In genomic region chr2:169185711-169186110, GRCh38 we compare ENCODE assay signal across 25 cellular contexts.
"Had no signal": no experiment of that assay in that cellular context is flagged by ENCODE, and none has a peak within 500 bp of the region (broad histone marks: within the 10 kb centered on the region; RNA-seq: fewer than 3 reads in every experiment).

No MANE protein-coding gene starts in this region.

- H3K36me3 Mint-ChIP-seq: activated CD8-positive, alpha-beta memory T cell treated with anti-CD3 and anti-CD28 coated beads, Interleukin-2, amount 10 ng/mL, durations not matched to agents 7 days and 5 days; activated naive CD4-positive, alpha-beta T cell treated with anti-CD3 and anti-CD28 coated beads, Interleukin-2, amount 10 ng/mL, durations not matched to agents 7 days and 5 days; immature natural killer cell; stimulated activated naive B cell treated with anti-CD40 and anti-IgM and Interleukin-4, amounts not matched to agents 10 μg/mL and 1 μg/mL and 100 μg/mL, for 72 hours; type B pancreatic cell had no signal

- H3K9me3 ChIP-seq: sigmoid colon, thoracic aorta, vagina had no signal

- H3K4me1 Mint-ChIP-seq: activated CD4-positive, alpha-beta T cell treated with anti-CD3 and anti-CD28 coated beads, Interleukin-2, amount 10 ng/mL, durations not matched to agents 7 days and 5 days; activated CD8-positive, alpha-beta memory T cell treated with anti-CD3 and anti-CD28 coated beads, Interleukin-2, amount 10 ng/mL, durations not matched to agents 7 days and 5 days; activated naive CD4-positive, alpha-beta T cell treated with anti-CD3 and anti-CD28 coated beads, Interleukin-2, amount 10 ng/mL, durations not matched to agents 7 days and 5 days; immature natural killer cell; stimulated activated naive B cell treated with anti-CD40 and anti-IgM and Interleukin-4, amounts not matched to agents 10 μg/mL and 1 μg/mL and 100 μg/mL, for 72 hours had no signal

- H3K36me3 ChIP-seq: sigmoid colon, thoracic aorta, vagina had no signal

- H3K27me3 Mint-ChIP-seq: type B pancreatic cell had no signal

- H3K9me3 Mint-ChIP-seq: activated CD4-positive, alpha-beta T cell treated with anti-CD3 and anti-CD28 coated beads, Interleukin-2, amount 10 ng/mL, durations not matched to agents 7 days and 5 days; activated CD8-positive, alpha-beta T cell treated with anti-CD3 and anti-CD28 coated beads for 36 hours; activated naive CD4-positive, alpha-beta T cell treated with anti-CD3 and anti-CD28 coated beads, Interleukin-2, amount 10 ng/mL, durations not matched to agents 7 days and 5 days; immature natural killer cell; nephron progenitor cell; stimulated activated naive B cell treated with anti-CD40 and anti-IgM and Interleukin-4, amounts not matched to agents 10 μg/mL and 1 μg/mL and 100 μg/mL, for 72 hours; type B pancreatic cell had no signal

- H3K4me3 Mint-ChIP-seq: activated CD4-positive, alpha-beta T cell treated with anti-CD3 and anti-CD28 coated beads, Interleukin-2, amount 10 ng/mL, durations not matched to agents 7 days and 5 days; activated CD8-positive, alpha-beta memory T cell treated with anti-CD3 and anti-CD28 coated beads, Interleukin-2, amount 10 ng/mL, durations not matched to agents 7 days and 5 days; activated CD8-positive, alpha-beta T cell treated with anti-CD3 and anti-CD28 coated beads for 36 hours; activated naive CD4-positive, alpha-beta T cell treated with anti-CD3 and anti-CD28 coated beads, Interleukin-2, amount 10 ng/mL, durations not matched to agents 7 days and 5 days; immature natural killer cell; nephron progenitor cell; stimulated activated naive B cell treated with anti-CD40 and anti-IgM and Interleukin-4, amounts not matched to agents 10 μg/mL and 1 μg/mL and 100 μg/mL, for 72 hours; type B pancreatic cell had no signal

- H3K4me3 ChIP-seq: coronary artery, hepatocyte, sigmoid colon, smooth muscle cell, thoracic aorta, vagina had no signal

- H3K27me3 ChIP-seq: hepatocyte, sigmoid colon, vagina had no signal

- H3K27ac ChIP-seq: coronary artery, epithelial cell of prostate, hepatocyte, sigmoid colon, thoracic aorta, vagina had no signal

- H3K27ac Mint-ChIP-seq: activated CD4-positive, alpha-beta T cell treated with anti-CD3 and anti-CD28 coated beads, Interleukin-2, amount 10 ng/mL, durations not matched to agents 7 days and 5 days; activated CD8-positive, alpha-beta memory T cell treated with anti-CD3 and anti-CD28 coated beads, Interleukin-2, amount 10 ng/mL, durations not matched to agents 7 days and 5 days; activated CD8-positive, alpha-beta T cell treated with anti-CD3 and anti-CD28 coated beads for 36 hours; activated naive CD4-positive, alpha-beta T cell treated with anti-CD3 and anti-CD28 coated beads, Interleukin-2, amount 10 ng/mL, durations not matched to agents 7 days and 5 days; immature natural killer cell; nephron progenitor cell; stimulated activated naive B cell treated with anti-CD40 and anti-IgM and Interleukin-4, amounts not matched to agents 10 μg/mL and 1 μg/mL and 100 μg/mL, for 72 hours; type B pancreatic cell had no signal

- DNase-seq: activated CD4-positive, alpha-beta T cell treated with anti-CD3 and anti-CD28 coated beads, Interleukin-2, amount 10 ng/mL, durations not matched to agents 7 days and 5 days; activated CD8-positive, alpha-beta memory T cell treated with anti-CD3 and anti-CD28 coated beads, Interleukin-2, amount 10 ng/mL, durations not matched to agents 7 days and 5 days; activated CD8-positive, alpha-beta T cell treated with anti-CD3 and anti-CD28 coated beads for 36 hours; activated effector memory CD4-positive, alpha-beta T cell treated with anti-CD3 and anti-CD28 coated beads, Interleukin-2, amount 50 U/mL, for 16 hours; activated naive CD4-positive, alpha-beta T cell treated with anti-CD3 and anti-CD28 coated beads, Interleukin-2, amount 10 ng/mL, durations not matched to agents 7 days and 5 days; activated T-cell treated with anti-CD3 and anti-CD28 coated beads for 4 hours; cerebellar nuclear complex; immature natural killer cell; left ventricle myocardium superior; mammary epithelial cell; nephron progenitor cell; occipital lobe; posterior cingulate gyrus; sigmoid colon; stimulated activated CD4-positive, alpha-beta T cell treated with anti-CD3 and anti-CD28 coated beads, Interleukin-15, amount 100 ng/mL, for 24 hours; stimulated activated CD8-positive, alpha-beta memory T cell treated with anti-CD3 and anti-CD28 coated beads, Interleukin-4, amount 100 ng/mL, for 48 hours; stimulated activated naive B cell treated with anti-CD40 and anti-IgM and Interleukin-4, amounts not matched to agents 10 μg/mL and 1 μg/mL and 100 μg/mL, for 72 hours; T-helper 2 cell had no signal

- H3K4me1 ChIP-seq: sigmoid colon, vagina had no signal
